22 cellular contexts compared by ENCODE assay signal in the genomic region with DNA sequence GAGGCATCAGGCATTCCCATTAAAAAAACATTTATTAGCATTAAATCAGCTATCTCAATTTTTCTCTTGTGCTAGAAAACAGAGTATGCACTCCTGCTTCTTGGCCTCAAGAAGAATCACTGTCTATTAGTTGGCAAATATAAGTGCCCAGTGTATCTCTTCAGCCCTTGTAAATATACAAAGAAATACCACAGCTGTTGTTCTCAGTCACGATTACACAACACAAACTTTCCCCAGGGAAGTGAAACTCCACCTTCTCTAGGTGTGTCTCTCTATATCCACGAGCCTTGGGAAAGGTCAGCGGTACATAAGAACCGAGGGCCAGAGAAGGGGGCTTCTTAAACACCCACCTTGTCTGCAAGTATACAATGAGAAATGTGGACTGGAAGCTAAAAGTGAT.
DNase-seq lines count a peak whose midpoint lies in the region; ATAC-seq, FAIRE-seq and TF ChIP-seq lines count a peak whose summit lies in the region.
"Had no signal": no experiment of that assay in that cellular context is flagged by ENCODE, and none has a peak within 500 bp of the region (broad histone marks: within the 10 kb centered on the region; RNA-seq: fewer than 3 reads in every experiment).

No MANE protein-coding gene starts in this region.

- 69% methylated on average over 4 of the region's 4 CpGs for WGBS in mammary epithelial cell (ENCODE audit: low coverage, missing lambda C conversion rate)
- WGBS in small intestine, 3 donors, result 40 to 48% (median 43%) methylated on average over 4 of the region's 4 CpGs

- in situ Hi-C loops in mammary epithelial cell (cut with MboI; ENCODE audit: low sequenced_read_pairs in 2 of 2), result no loop called here

- POLR2A ChIA-PET in activated CD8-positive, alpha-beta T cell treated with anti-CD3 and anti-CD28 coated beads, Interleukin-2, amount 10 ng/mL, durations not matched to agents 7 days and 5 days (lab: Charles Lee), result no interaction called here

- H3K79me2 ChIP-seq in mammary epithelial cell (ENCODE audit: insufficient read depth, low read length), result no peaks in the 10 kb centered on the region

- dilution Hi-C loops in mammary epithelial cell (cut with HindIII; ENCODE audit: low sequenced_read_pairs), result no loop called here

- H3K9me3 Mint-ChIP-seq in activated CD8-positive, alpha-beta T cell treated with anti-CD3 and anti-CD28 coated beads, Interleukin-2, amount 10 ng/mL, durations not matched to agents 7 days and 5 days (ENCODE audit: insufficient read depth), result no peaks in the 10 kb centered on the region
- H3K9me3 Mint-ChIP-seq: CD8-positive, alpha-beta T cell; H9 had no signal

- ATAC-seq in HG02870 (IDR thresholded peaks at IDR 0.05; ENCODE audit: unreplicated experiment) (peak; percentile 54), GM19023 (IDR thresholded peaks at IDR 0.05; ENCODE audit: unreplicated experiment) (no peak)
- ATAC-seq in activated CD8-positive, alpha-beta T cell treated with anti-CD3 and anti-CD28 coated beads, Interleukin-2, amount 10 ng/mL, durations not matched to agents 7 days and 5 days, result no peak
- ATAC-seq: A549; CD8-positive, alpha-beta T cell had no signal

- intact Hi-C loops in mammary epithelial cell (cut with micrococcal nuclease), result no loop called here

- H3K4me1 ChIP-seq in mammary epithelial cell (ENCODE audit: insufficient read depth, low read length) (no peaks in the 10 kb centered on the region), small intestine (ENCODE audit: control insufficient read depth in 2 of 2, insufficient read depth in 1 of 2, low read depth in 1 of 2, low read length in 1 of 2) (no peaks in the 10 kb centered on the region)
- H3K4me1 ChIP-seq: A549, BE2C had no signal

- H3K4me3 ChIP-seq in mammary epithelial cell (replicated peaks in 1 of 3; ENCODE audit: insufficient read depth in 1 of 3, low read depth in 2 of 3, low read length in 3 of 3) (no peak overlapping the region), small intestine (ENCODE audit: low read depth in 1 of 2, low read length in 2 of 2) (no peak overlapping the region)
- H3K4me3 ChIP-seq: A549 had no signal

- H2AFZ ChIP-seq in mammary epithelial cell (ENCODE audit: low read depth, low read length), result no peak overlapping the region

- H3K4me2 ChIP-seq in mammary epithelial cell (ENCODE audit: insufficient read depth, low read depth, low read length), result no peak overlapping the region
- H3K4me2 ChIP-seq: A549 had no signal

- H3K36me3 Mint-ChIP-seq in activated CD8-positive, alpha-beta T cell treated with anti-CD3 and anti-CD28 coated beads, Interleukin-2, amount 10 ng/mL, durations not matched to agents 7 days and 5 days (ENCODE audit: low read depth), result no peaks in the 10 kb centered on the region
- H3K36me3 Mint-ChIP-seq: CD14-positive monocyte; CD8-positive, alpha-beta T cell; IgD-negative memory B cell had no signal

- H3K27ac Mint-ChIP-seq in activated CD8-positive, alpha-beta T cell treated with anti-CD3 and anti-CD28 coated beads, Interleukin-2, amount 10 ng/mL, durations not matched to agents 7 days and 5 days, result no peak overlapping the region
- H3K27ac Mint-ChIP-seq: CD14-positive monocyte; CD8-positive, alpha-beta T cell; H9; IgD-negative memory B cell had no signal

- H3K27me3 ChIP-seq in mammary epithelial cell (ENCODE audit: insufficient read depth, low read length) (peaks cover 3% of the 10 kb centered on the region), small intestine (ENCODE audit: control insufficient read depth in 2 of 2, insufficient read depth in 2 of 2, low read length in 2 of 2) (no peaks in the 10 kb centered on the region)
- H3K27me3 ChIP-seq: BE2C had no signal

- no TSS peak for BruUV-seq in mammary epithelial cell (replicated peaks; lab: Mats Ljungman, UMichigan)

- H3K9me3 ChIP-seq in mammary epithelial cell (replicated peaks; ENCODE audit: insufficient read depth, low read length), result no peaks in the 10 kb centered on the region
- H3K9me3 ChIP-seq in small intestine (ENCODE audit: control insufficient read depth, low read depth), result no peaks in the 10 kb centered on the region
- H3K9me3 ChIP-seq: A549, BE2C had no signal

- no peak for FAIRE-seq in small intestine (lab: Jason Lieb, UNC)
- FAIRE-seq: A549, D721Med, GM18507, GM19239 had no signal

- no peaks in the 10 kb centered on the region for H3K4me1 Mint-ChIP-seq in activated CD8-positive, alpha-beta T cell treated with anti-CD3 and anti-CD28 coated beads, Interleukin-2, amount 10 ng/mL, durations not matched to agents 7 days and 5 days (ENCODE audit: low read depth)
- H3K4me1 Mint-ChIP-seq: CD14-positive monocyte, H9, IgD-negative memory B cell had no signal

- TF ChIP-seq CTCF in mammary epithelial cell (conservative IDR thresholded peaks at IDR 0.05 in 1 of 2, IDR thresholded peaks at IDR 0.05 in 1 of 2; ENCODE audit: extremely low read depth in 1 of 2, insufficient read depth in 1 of 2, low read depth in 1 of 2, low read length in 2 of 2), result no peak

- no peaks in the 10 kb centered on the region for H3K27me3 Mint-ChIP-seq in activated CD8-positive, alpha-beta T cell treated with anti-CD3 and anti-CD28 coated beads, Interleukin-2, amount 10 ng/mL, durations not matched to agents 7 days and 5 days (ENCODE audit: low read depth)

- no peak overlapping the region for H3K27ac ChIP-seq in mammary epithelial cell (ENCODE audit: insufficient read depth, low read depth, low read length)
- H3K27ac ChIP-seq in small intestine (ENCODE audit: low read depth in 1 of 2, low read length in 1 of 2), result no peak overlapping the region
- no peak overlapping the region for H3K27ac ChIP-seq in caudate nucleus (ENCODE audit: low read depth, low read length)
- H3K27ac ChIP-seq: A549 had no signal

- CTCF ChIA-PET in mammary epithelial cell (lab: Charles Lee; ENCODE audit: low non-redundant PET), result no interaction called here
- CTCF ChIA-PET in activated CD8-positive, alpha-beta T cell treated with anti-CD3 and anti-CD28 coated beads, Interleukin-2, amount 10 ng/mL, durations not matched to agents 7 days and 5 days (lab: Charles Lee), result no interaction called here

- H3K4me3 Mint-ChIP-seq in activated CD8-positive, alpha-beta T cell treated with anti-CD3 and anti-CD28 coated beads, Interleukin-2, amount 10 ng/mL, durations not matched to agents 7 days and 5 days, result no peak overlapping the region
- H3K4me3 Mint-ChIP-seq: CD14-positive monocyte; CD8-positive, alpha-beta T cell; H9; IgD-negative memory B cell had no signal

- no peaks in the 10 kb centered on the region for H3K36me3 ChIP-seq in mammary epithelial cell (ENCODE audit: insufficient read depth, low read length)
- no peaks in the 10 kb centered on the region for H3K36me3 ChIP-seq in small intestine (ENCODE audit: control insufficient read depth in 2 of 2, insufficient read depth in 2 of 2, low read length in 2 of 2)
- H3K36me3 ChIP-seq: BE2C had no signal

- H4K20me1 ChIP-seq in mammary epithelial cell (ENCODE audit: insufficient read depth, low read length), result no peaks in the 10 kb centered on the region

- no peak overlapping the region for H3K9ac ChIP-seq in mammary epithelial cell (ENCODE audit: insufficient read depth, low read length)

- DNase-seq in M059J (ENCODE audit: low read depth) (peak; percentile 5), mammary epithelial cell (peak; percentile 4), small intestine (peak; percentile 6), caudate nucleus (lab: John Stamatoyannopoulos, UW) (no peak)
- DNase-seq in activated CD8-positive, alpha-beta T cell treated with anti-CD3 and anti-CD28 coated beads, Interleukin-2, amount 10 ng/mL, durations not matched to agents 7 days and 5 days, result no peak
- DNase-seq: BE2C; CD8-positive, alpha-beta T cell; COR-L47; DMS153; DND-41; GDM1; GOT3; H9; KG1 had no signal

Comparison
In these comparisons a context has a peak if more than half of its experiments do, and no peak if none do; other contexts are left out.
1. DNase-seq: peak in M059J (single experiment), mammary epithelial cell (single experiment) and small intestine (single experiment); none in activated CD8-positive, alpha-beta T cell treated with anti-CD3 and anti-CD28 coated beads, Interleukin-2, amount 10 ng/mL, durations not matched to agents 7 days and 5 days (single experiment) and caudate nucleus (0 of 61).